ENCODE assay signal across 11 cellular contexts in the genomic region with DNA sequence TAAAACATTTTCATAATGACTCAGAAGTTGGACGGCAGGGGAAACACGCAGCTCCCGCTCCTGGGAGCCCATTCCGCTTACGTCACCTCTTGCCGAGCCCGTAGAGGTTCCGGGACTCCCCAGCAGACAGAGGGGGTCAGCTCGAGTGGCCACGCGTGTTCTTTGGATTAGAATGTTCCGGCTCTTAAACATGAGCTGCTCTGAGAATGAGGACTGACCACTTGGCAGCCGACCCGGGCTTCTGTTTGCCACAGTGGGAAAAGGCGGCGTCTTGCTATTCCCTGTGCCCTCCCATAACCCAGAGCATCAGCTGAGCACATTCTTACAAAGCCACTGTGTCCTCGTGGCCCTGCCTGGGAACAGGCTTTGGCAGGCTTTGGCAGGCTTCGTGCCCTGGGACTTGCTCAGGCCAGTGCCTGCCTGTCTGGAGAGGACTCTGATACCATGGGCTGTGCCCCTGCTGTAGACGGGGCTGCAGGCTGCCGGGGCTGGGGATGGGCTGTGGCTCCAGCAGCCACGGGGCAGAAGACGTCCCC. TPM values are rescaled to one million over a fixed set of nuclear protein-coding genes. Genes with fewer than 3 reads are reported as not detected.
DNase-seq lines count a peak whose midpoint lies in the region; ATAC-seq and TF ChIP-seq lines count a peak whose summit lies in the region.
"Had no signal": no experiment of that assay in that cellular context is flagged by ENCODE, and none has a peak within 500 bp of the region (broad histone marks: within the 10 kb centered on the region; RNA-seq: fewer than 3 reads in every experiment).

No MANE protein-coding gene starts in this region.

- H3K9me3 Mint-ChIP-seq in HFFc6 = no peaks in the 10 kb centered on the region

- ATAC-seq in HG02610 (IDR thresholded peaks at IDR 0.05; ENCODE audit: unreplicated experiment) = no peak
- ATAC-seq: activated CD8-positive, alpha-beta T cell treated with anti-CD3 and anti-CD28 coated beads, Interleukin-2, amount 10 ng/mL, durations not matched to agents 7 days and 5 days had no signal

- H3K4me3 Mint-ChIP-seq in HFFc6 = no peak overlapping the region
- H3K4me3 Mint-ChIP-seq: activated CD8-positive, alpha-beta T cell treated with anti-CD3 and anti-CD28 coated beads, Interleukin-2, amount 10 ng/mL, durations not matched to agents 7 days and 5 days had no signal

- H3K27me3 Mint-ChIP-seq in HFFc6 (ENCODE audit: insufficient read depth) = peaks cover 2% of the 10 kb centered on the region

- peaks cover 33% of the 10 kb centered on the region for H3K36me3 Mint-ChIP-seq in HFFc6 (ENCODE audit: low read depth)

- TF ChIP-seq CTCF in AG09319 (IDR thresholded peaks at IDR 0.05; ENCODE audit: low read depth, low read length) = no peak
- TF ChIP-seq CTCF in HFFc6 (IDR thresholded peaks at IDR 0.05) = no peak

- intact Hi-C loops in head of caudate nucleus (cut with DNase I) = no loop called here
- intact Hi-C loops in posterior cingulate gyrus (cut with DNase I) = no loop called here

- H3K27ac Mint-ChIP-seq in HFFc6 = no peak overlapping the region
- H3K27ac Mint-ChIP-seq: activated CD8-positive, alpha-beta T cell treated with anti-CD3 and anti-CD28 coated beads, Interleukin-2, amount 10 ng/mL, durations not matched to agents 7 days and 5 days had no signal

- DNase-seq in AG09319 (ENCODE audit: extremely low read depth, low read depth) = peak; percentile 93
- peak in 57 of 58 donors; percentile 14 to 95 (median 82) for DNase-seq in anterior cingulate cortex (lab: John Stamatoyannopoulos, UW)
- DNase-seq in head of caudate nucleus = peak; percentile 51 to 90 (median 80)
- DNase-seq in posterior cingulate gyrus = peak; percentile 49 to 95 (median 78)
- no peak for DNase-seq in HuH-7.5 (ENCODE audit: low spot score)
- DNase-seq in NCI-H69 (lab: John Stamatoyannopoulos, UW) = no peak
- no peak for DNase-seq in HFFc6
- DNase-seq: activated CD8-positive, alpha-beta T cell treated with anti-CD3 and anti-CD28 coated beads, Interleukin-2, amount 10 ng/mL, durations not matched to agents 7 days and 5 days; NCI-H524 treated with DMSO at 0.1 percent for 48 hours; stimulated activated CD4-positive, alpha-beta T cell treated with anti-CD3 and anti-CD28 coated beads, Interleukin-4, amount 100 ng/mL, for 1 hour had no signal

- H3K4me1 Mint-ChIP-seq in HFFc6 (ENCODE audit: low read depth) = no peaks in the 10 kb centered on the region

RNA-seq across cellular contexts. Expression of gene PFKP, which starts 40.1 kb away (rescaled TPM):
- 100 to 1,000 TPM; 131 to 173 (median 161) TPM for total RNA-seq in HFFc6 (2021; fragmentation: NEBNext Ultra II Directional; extraction: Animal tissue kit (Norgen Biotek cat#: 25700))

Comparison
In these comparisons a context has a peak if more than half of its experiments do, and no peak if none do; other contexts are left out.
1. DNase-seq: peak in AG09319 (single experiment), anterior cingulate cortex (57 of 58), head of caudate nucleus (42 of 42) and posterior cingulate gyrus (10 of 10); none in HuH-7.5 (single experiment), NCI-H69 (single experiment) and HFFc6 (single experiment).